Comparison of ENCODE assay signal across 1 cellular context in the genomic region with DNA sequence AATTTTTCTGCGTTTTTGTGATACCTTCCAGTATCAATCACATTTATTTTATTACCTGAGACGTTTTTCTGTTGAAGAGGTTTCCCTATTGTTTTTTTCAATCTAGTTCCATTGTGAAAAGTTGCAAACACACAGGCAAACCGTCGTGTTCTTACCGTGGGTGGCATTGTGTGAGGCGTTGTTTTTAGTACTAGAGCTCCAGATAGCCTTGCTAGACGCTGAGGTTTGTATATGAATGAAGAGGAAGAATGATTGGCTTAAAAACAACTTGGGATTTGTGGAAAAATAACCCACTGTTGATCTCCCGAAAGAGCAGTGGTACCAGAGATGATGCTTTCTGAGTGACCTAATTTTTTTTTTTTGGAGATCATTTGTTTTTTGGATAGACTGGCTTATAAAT.
TF ChIP-seq lines count a peak whose summit lies in the region.

No MANE protein-coding gene starts in this region.

TF ChIP-seq in endothelial cell of umbilical vein, 7 proteins besides CTCF, POLR2A, EP300 and RAD21 (continued from another document):
- TF ChIP-seq EZH2 (IDR thresholded peaks at IDR 0.05; ENCODE audit: borderline replicate concordance, low read depth, low read length, severe bottlenecking) (no peak), MYC (IDR thresholded peaks at IDR 0.05; ENCODE audit: low read depth, low read length) (no peak), GATA2 (IDR thresholded peaks at IDR 0.05; ENCODE audit: insufficient read depth, insufficient read length, low read depth, low read length) (no peak)
